ENCODE assay signal across 8 cellular contexts in genomic region chr4:25914670-25915358, GRCh38. TPM values are rescaled to one million over a fixed set of nuclear protein-coding genes. Genes with fewer than 3 reads are reported as not detected.
A peak's percentile ranks its signal among the peaks of the same experiment; 100 is the strongest.
DNase-seq lines count a peak whose midpoint lies in the region; ATAC-seq, FAIRE-seq and TF ChIP-seq lines count a peak whose summit lies in the region.

No MANE protein-coding gene starts in this region.

- peak overlapping the region; percentile 71 for H3K4me3 ChIP-seq in HL-60 (replicated peaks; ENCODE audit: insufficient read depth, low read length)
- peak overlapping the region; percentile 21 for H3K4me3 ChIP-seq in mucosa of descending colon

- ATAC-seq in mucosa of descending colon (no peak), HG03108 (IDR thresholded peaks at IDR 0.05; ENCODE audit: unreplicated experiment) (no peak)

- H3K4me3 Mint-ChIP-seq in brain: peak overlapping the region; percentile 91 to 99 (median 95)

- H3K27me3 ChIP-seq in HL-60 (ENCODE audit: insufficient read depth, poor library complexity, severe bottlenecking): peaks cover 2% of the 10 kb centered on the region

- no peak for TF ChIP-seq CTCF in D721Med (IDR thresholded peaks at IDR 0.05; ENCODE audit: insufficient read depth, missing control alignments)
- TF ChIP-seq CTCF in HL-60 (IDR thresholded peaks at IDR 0.05; ENCODE audit: insufficient read depth, low read length): no peak
- no peak for TF ChIP-seq CTCF in brain (conservative IDR thresholded peaks at IDR 0.05)
- TF ChIP-seq CTCF in mucosa of descending colon (IDR thresholded peaks at IDR 0.05): no peak

- peaks cover 3% of the 10 kb centered on the region for H3K27me3 Mint-ChIP-seq in brain

- FAIRE-seq in D721Med (lab: Jason Lieb, UNC): peak; percentile 71

- H3K4me1 Mint-ChIP-seq in brain: peaks cover 41% of the 10 kb centered on the region

- H3K36me3 Mint-ChIP-seq in brain: peaks cover 14% of the 10 kb centered on the region

- intact Hi-C loops in mucosa of descending colon (cut with DNase I, micrococcal nuclease): no loop called here

- peak overlapping the region; percentile 81 for H3K27ac ChIP-seq in HL-60 (replicated peaks)

- no peaks in the 10 kb centered on the region for H3K9me3 ChIP-seq in mucosa of descending colon

- H3K9me3 Mint-ChIP-seq in brain: no peaks in the 10 kb centered on the region

- H3K36me3 ChIP-seq in mucosa of descending colon (ENCODE audit: low read depth): no peaks in the 10 kb centered on the region

- H3K4me1 ChIP-seq in mucosa of descending colon (ENCODE audit: low read depth): peaks cover 26% of the 10 kb centered on the region

- peak overlapping the region; percentile 82 to 100 (median 98) for H3K27ac Mint-ChIP-seq in brain

- DNase-seq in D721Med (ENCODE audit: insufficient read length, low spot score) (no peak), HL-60 (ENCODE audit: low read depth in 1 of 2, low spot score in 1 of 2) (no peak), mucosa of descending colon (no peak), NCI-H2196 (lab: John Stamatoyannopoulos, UW; ENCODE audit: unreplicated experiment) (no peak), globus pallidus (ENCODE audit: low spot score) (no peak), DMS53 treated with DMSO at 0.1 percent for 48 hours (lab: John Stamatoyannopoulos, UW; ENCODE audit: unreplicated experiment) (no peak)

RNA-seq across cellular contexts. Expression of gene SMIM20, which starts 0.8 kb away (rescaled TPM):
- polyA plus RNA-seq in brain (ENCODE audit: insufficient read depth, low read depth, low replicate concordance): 32.5 TPM
- 10 to 100 TPM; 28.1 to 36.0 (median 28.7) TPM for total RNA-seq in mucosa of descending colon

RNA-seq across cellular contexts. Expression of gene SEL1L3, which starts 52.0 kb away (rescaled TPM):
- polyA plus RNA-seq in brain (ENCODE audit: insufficient read depth, low read depth, low replicate concordance): 40.9 TPM
- total RNA-seq in mucosa of descending colon: 100 to 1,000 TPM in 1 of 3 donors, 10 to 100 TPM in 2; 51.7 to 104 (median 98.3) TPM
